In genomic region chr4:109729155-109729562, GRCh38 we compare ENCODE assay signal across 8 cellular contexts. TPM values are rescaled to one million over a fixed set of nuclear protein-coding genes. Genes with fewer than 3 reads are reported as not detected.
DNase-seq lines count a peak whose midpoint lies in the region; ATAC-seq and TF ChIP-seq lines count a peak whose summit lies in the region.

No MANE protein-coding gene starts in this region.

- no peaks in the 10 kb centered on the region for H3K27me3 ChIP-seq in MG63
- no peaks in the 10 kb centered on the region for H3K27me3 ChIP-seq in breast epithelium
- H3K27me3 ChIP-seq in right lobe of liver = no peaks in the 10 kb centered on the region
- H3K27me3 ChIP-seq in tibial artery = no peaks in the 10 kb centered on the region

- H3K27ac ChIP-seq in breast epithelium (peak overlapping the region; percentile 87 to 92), right lobe of liver (peak overlapping the region; percentile 66 to 83 (median 76)), tibial artery (peak overlapping the region; percentile 50 to 66)

- in situ Hi-C loops in G401 (cut with HindIII; ENCODE audit: low sequenced_read_pairs) = no loop called here

- TF ChIP-seq POLR2A in breast epithelium (IDR thresholded peaks at IDR 0.05) (no peak), right lobe of liver (IDR thresholded peaks at IDR 0.05) (no peak)

- intact Hi-C loops in breast epithelium (cut with DNase I; ENCODE audit: low total_unique reads) = no loop called here
- intact Hi-C loops in right lobe of liver (cut with DNase I) = no loop called here
- intact Hi-C loops in tibial artery (cut with DNase I; ENCODE audit: low total_unique reads) = no loop called here

- DNase-seq in G401 (ENCODE audit: low spot score) (peak; percentile 24), MG63 (no peak), breast epithelium (ENCODE audit: low spot score in 2 of 2) (no peak), right lobe of liver (no peak), tibial artery (no peak), HK-2 (ENCODE audit: unreplicated experiment) (no peak)

- ATAC-seq in right lobe of liver (no peak), HG03432 (IDR thresholded peaks at IDR 0.05; ENCODE audit: unreplicated experiment) (no peak), HG02623 (IDR thresholded peaks at IDR 0.05; ENCODE audit: unreplicated experiment) (no peak)

- 2% methylated on average over 11 of the region's 11 CpGs for WGBS in right lobe of liver (ENCODE audit: insufficient coverage, low coverage, low lambda C conversion rate, missing lambda C conversion rate)

- H3K4me3 ChIP-seq in MG63 (peak overlapping the region; percentile 73), breast epithelium (peak overlapping the region; percentile 79 to 84 (median 80)), right lobe of liver (peak overlapping the region; percentile 71 to 80 (median 71)), tibial artery (peak overlapping the region; percentile 64 to 87)

- TF ChIP-seq CTCF in breast epithelium (IDR thresholded peaks at IDR 0.05) (no peak), right lobe of liver (IDR thresholded peaks at IDR 0.05) (no peak), tibial artery (IDR thresholded peaks at IDR 0.05) (no peak)

- H3K9me3 ChIP-seq in MG63 (no peaks in the 10 kb centered on the region), breast epithelium (no peaks in the 10 kb centered on the region), right lobe of liver (no peaks in the 10 kb centered on the region), tibial artery (no peaks in the 10 kb centered on the region)

- no peaks in the 10 kb centered on the region for H3K36me3 ChIP-seq in MG63
- H3K36me3 ChIP-seq in breast epithelium = no peaks in the 10 kb centered on the region
- no peaks in the 10 kb centered on the region for H3K36me3 ChIP-seq in right lobe of liver
- H3K36me3 ChIP-seq in tibial artery = no peaks in the 10 kb centered on the region

- H3K4me1 ChIP-seq in breast epithelium = no peaks in the 10 kb centered on the region
- H3K4me1 ChIP-seq in right lobe of liver = peaks cover 0 to 16% (median 2%) of the 10 kb centered on the region in 4 donors
- H3K4me1 ChIP-seq in tibial artery = peaks cover 0 to 16% (median 10%) of the 10 kb centered on the region in 4 donors

RNA-seq across cellular contexts. Expression of gene PLA2G12A, which starts 0.7 kb away (rescaled TPM):
- total RNA-seq in G401 (2014; rRNA removed; shearing (Covaris generic)) = 13.8 and 23.5 TPM in 2 replicates
- 10.9 and 11.0 TPM in 2 replicates for total RNA-seq in MG63 (2014; rRNA removed; shearing (Covaris generic); ENCODE audit: low replicate concordance)
- total RNA-seq in breast epithelium (10 to 100 TPM; 23.3 to 24.6 (median 23.7) TPM), right lobe of liver (10 to 100 TPM; 22.0 to 31.9 (median 27.4) TPM)

RNA-seq across cellular contexts. Expression of gene CASP6, which starts 25.9 kb away (rescaled TPM):
- total RNA-seq in G401 (2014; rRNA removed; shearing (Covaris generic)) = 23.1 and 72.9 TPM in 2 replicates
- total RNA-seq in MG63 (2014; rRNA removed; shearing (Covaris generic); ENCODE audit: low replicate concordance) = 16.1 and 22.7 TPM in 2 replicates
- total RNA-seq in breast epithelium = 10 to 100 TPM; 18.6 to 39.1 (median 24.9) TPM
- 10 to 100 TPM; 14.1 to 18.4 (median 15.3) TPM for total RNA-seq in right lobe of liver
